ENCODE assay signal across 21 cellular contexts in the genomic region with DNA sequence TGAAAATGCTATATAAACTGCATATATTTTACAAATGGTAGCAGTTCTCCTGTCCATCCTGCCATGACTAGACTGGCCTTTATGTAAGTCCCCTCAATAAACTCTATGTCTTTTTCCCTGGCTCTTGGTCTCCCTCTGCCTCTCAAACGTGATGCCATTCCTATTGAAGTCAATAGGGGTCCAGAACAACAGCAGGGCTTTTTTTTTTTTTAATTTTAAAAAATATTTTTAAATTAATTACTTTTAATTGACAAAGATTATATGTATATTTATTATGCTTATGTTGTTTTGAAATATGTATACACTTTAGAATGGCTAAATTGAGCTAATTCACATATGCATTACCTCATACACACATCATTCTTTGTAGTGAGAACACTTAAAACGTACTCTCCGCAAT.
"Had no signal": no experiment of that assay in that cellular context is flagged by ENCODE, and none has a peak within 500 bp of the region (broad histone marks: within the 10 kb centered on the region; RNA-seq: fewer than 3 reads in every experiment).

No MANE protein-coding gene starts in this region.

- H3K79me2 ChIP-seq: parathyroid adenoma had no signal

- H3K27me3 ChIP-seq: esophagus squamous epithelium, left lung, sigmoid colon, stomach, thyroid gland had no signal

- H3K4me3 Mint-ChIP-seq: natural killer cell; stimulated activated effector memory CD8-positive, alpha-beta T cell treated with anti-CD3 and anti-CD28 coated beads, Interleukin-12 subunit alpha, Interleukin-12 subunit beta, amount 100 ng/mL, for 72 hours had no signal

- H2AFZ ChIP-seq: parathyroid adenoma had no signal

- DNase-seq: dermis blood vessel endothelial cell; effector memory CD4-positive, alpha-beta T cell; erythroblast; esophagus squamous epithelium; head of caudate nucleus; left cardiac atrium; left lung; mesenchymal stem cell; natural killer cell; right cardiac atrium; sigmoid colon; stimulated activated CD4-positive, alpha-beta T cell treated with anti-CD3 and anti-CD28 coated beads, Interleukin-2, amount 100 ng/mL, for 24 hours; stimulated activated CD4-positive, alpha-beta T cell treated with anti-CD3 and anti-CD28 coated beads, Interleukin-4, amount 100 ng/mL, for 24 hours; stimulated activated naive CD4-positive, alpha-beta T cell treated with Interleukin-2 at 50 U/mL for 16 hours; stomach; thyroid gland; trophoblast cell had no signal

- H3K9me3 ChIP-seq: esophagus squamous epithelium, left lung, prostate gland, sigmoid colon, stomach, thyroid gland had no signal

- H3K9ac ChIP-seq: parathyroid adenoma had no signal

- H3K27ac ChIP-seq: coronary artery, esophagus squamous epithelium, left lung, parathyroid adenoma, prostate gland, sigmoid colon, stomach, thyroid gland had no signal

- H3K36me3 Mint-ChIP-seq: natural killer cell had no signal

- ATAC-seq: left cardiac atrium; left lung; natural killer cell; right cardiac atrium; stimulated activated effector memory CD8-positive, alpha-beta T cell treated with anti-CD3 and anti-CD28 coated beads, Interleukin-12 subunit alpha, Interleukin-12 subunit beta, amount 100 ng/mL, for 72 hours had no signal

- H3K4me1 ChIP-seq: esophagus squamous epithelium, left lung, parathyroid adenoma, prostate gland, sigmoid colon, stomach, thyroid gland had no signal

- H3K4me1 Mint-ChIP-seq: natural killer cell; stimulated activated effector memory CD8-positive, alpha-beta T cell treated with anti-CD3 and anti-CD28 coated beads, Interleukin-12 subunit alpha, Interleukin-12 subunit beta, amount 100 ng/mL, for 72 hours had no signal

- H3K27ac Mint-ChIP-seq: natural killer cell; stimulated activated effector memory CD8-positive, alpha-beta T cell treated with anti-CD3 and anti-CD28 coated beads, Interleukin-12 subunit alpha, Interleukin-12 subunit beta, amount 100 ng/mL, for 72 hours had no signal
